In genomic region chr6:5250451-5250850, GRCh38 we compare ENCODE assay signal across 8 cellular contexts.
"Had no signal": no experiment of that assay in that cellular context is flagged by ENCODE, and none has a peak within 500 bp of the region (broad histone marks: within the 10 kb centered on the region; RNA-seq: fewer than 3 reads in every experiment).

No MANE protein-coding gene starts in this region.

- H3K27ac Mint-ChIP-seq: GM23338, H9, IgD-negative memory B cell had no signal

- H3K4me3 Mint-ChIP-seq: GM23338, H9, IgD-negative memory B cell had no signal

- H3K27me3 Mint-ChIP-seq: IgD-negative memory B cell had no signal

- H3K4me3 ChIP-seq: GM23338 had no signal

- H2AFZ ChIP-seq: GM23338 had no signal

- ATAC-seq: GM23338, HepG2 had no signal

- DNase-seq: H9, HCEC 1CT had no signal

- H3K4me2 ChIP-seq: GM23338 had no signal

- FAIRE-seq: H1, H54, HepG2 had no signal

- H3K27ac ChIP-seq: HL-60 had no signal
